ENCODE assay signal across 35 cellular contexts in genomic region chr18:48705043-48705442, GRCh38.
"Had no signal": no experiment of that assay in that cellular context is flagged by ENCODE, and none has a peak within 500 bp of the region (broad histone marks: within the 10 kb centered on the region; RNA-seq: fewer than 3 reads in every experiment).

No MANE protein-coding gene starts in this region.

- H3K36me3 Mint-ChIP-seq: activated naive CD4-positive, alpha-beta T cell treated with anti-CD3 and anti-CD28 coated beads, Interleukin-2, amount 50 U/mL, for 24 hours; activated naive CD8-positive, alpha-beta T cell treated with anti-CD3 and anti-CD28 coated beads, Interleukin-2, amount 10 ng/mL, durations not matched to agents 7 days and 5 days had no signal

- H3K27ac Mint-ChIP-seq: activated CD8-positive, alpha-beta T cell treated with anti-CD3 and anti-CD28 coated beads for 36 hours; activated naive CD4-positive, alpha-beta T cell treated with anti-CD3 and anti-CD28 coated beads, Interleukin-2, amount 50 U/mL, for 24 hours; activated naive CD8-positive, alpha-beta T cell treated with anti-CD3 and anti-CD28 coated beads, Interleukin-2, amount 10 ng/mL, durations not matched to agents 7 days and 5 days; activated T-helper 2 cell treated with anti-CD3 and anti-CD28 coated beads, Interferon-gamma antibody, Interleukin-2, Interleukin-4, amounts not matched to agents 10 μg/mL and 5 μg/mL and 100 μg/mL, durations not matched to agents 14 hours and 24 hours and 36 hours had no signal

- H3K4me3 Mint-ChIP-seq: activated CD8-positive, alpha-beta T cell treated with anti-CD3 and anti-CD28 coated beads for 36 hours; activated naive CD4-positive, alpha-beta T cell treated with anti-CD3 and anti-CD28 coated beads, Interleukin-2, amount 50 U/mL, for 24 hours; activated naive CD8-positive, alpha-beta T cell treated with anti-CD3 and anti-CD28 coated beads, Interleukin-2, amount 10 ng/mL, durations not matched to agents 7 days and 5 days had no signal

- ATAC-seq: activated CD8-positive, alpha-beta T cell treated with anti-CD3 and anti-CD28 coated beads for 36 hours; body of pancreas had no signal

- H3K4me3 ChIP-seq: body of pancreas, breast epithelium, MG63, PC-9, SJCRH30, SK-N-MC had no signal

- H3K4me1 Mint-ChIP-seq: activated naive CD4-positive, alpha-beta T cell treated with anti-CD3 and anti-CD28 coated beads, Interleukin-2, amount 50 U/mL, for 24 hours had no signal

- H3K9me3 Mint-ChIP-seq: activated CD8-positive, alpha-beta T cell treated with anti-CD3 and anti-CD28 coated beads for 36 hours; activated naive CD4-positive, alpha-beta T cell treated with anti-CD3 and anti-CD28 coated beads, Interleukin-2, amount 50 U/mL, for 24 hours; activated naive CD8-positive, alpha-beta T cell treated with anti-CD3 and anti-CD28 coated beads, Interleukin-2, amount 10 ng/mL, durations not matched to agents 7 days and 5 days; activated T-helper 2 cell treated with anti-CD3 and anti-CD28 coated beads, Interferon-gamma antibody, Interleukin-2, Interleukin-4, amounts not matched to agents 10 μg/mL and 5 μg/mL and 100 μg/mL, durations not matched to agents 14 hours and 24 hours and 36 hours had no signal

- DNase-seq: activated CD4-positive, alpha-beta T cell treated with anti-CD3 and anti-CD28 coated beads for 1 hour; activated CD4-positive, alpha-beta T cell treated with anti-CD3 and anti-CD28 coated beads for 48 hours; activated CD4-positive, CD25-positive, alpha-beta regulatory T cell; activated CD8-positive, alpha-beta T cell treated with anti-CD3 and anti-CD28 coated beads for 36 hours; activated gamma-delta T cell; activated naive CD4-positive, alpha-beta T cell treated with Interleukin-2 at 50 U/mL for 16 hours; activated naive CD8-positive, alpha-beta T cell treated with anti-CD3 and anti-CD28 coated beads, Interleukin-2, amount 10 ng/mL, durations not matched to agents 7 days and 5 days; activated T-cell treated with anti-CD3 and anti-CD28 coated beads, Interleukin-2, amount 50 U/mL, for 1 hour; amygdala; body of pancreas; central memory CD4-positive, alpha-beta T cell; Kasumi-1; KG1; MG63; NCI-H1048; NCI-H1105 treated with DMSO at 0.1 percent for 48 hours; NCI-H1436; NCI-H1694; NCI-H1930; NCI-H2081 treated with DMSO at 0.1 percent for 48 hours; NCI-H345; NCI-H524 treated with DMSO at 0.1 percent for 48 hours; NCI-H748 treated with DMSO at 0.1 percent for 48 hours; NK-92 treated with Interleukin-12 subunit alpha and Interleukin-12 subunit beta, amount 100 ng/mL, for 24 hours; PC-9; Right ventricle myocardium superior; SJCRH30; T1000; WERI-Rb-1 had no signal

- H3K36me3 ChIP-seq: breast epithelium, MG63, SJCRH30 had no signal

- FAIRE-seq: astrocyte, RCC 7860 had no signal

- H3K27me3 Mint-ChIP-seq: activated CD8-positive, alpha-beta T cell treated with anti-CD3 and anti-CD28 coated beads for 36 hours; activated naive CD4-positive, alpha-beta T cell treated with anti-CD3 and anti-CD28 coated beads, Interleukin-2, amount 50 U/mL, for 24 hours had no signal

- H3K27me3 ChIP-seq: body of pancreas, breast epithelium, MG63, SJCRH30 had no signal
